ENCODE assay signal across 1 cellular context in genomic region chr1:153548722-153549695, GRCh38.
TF ChIP-seq lines count a peak whose summit lies in the region.

Gene S100A3 (minus strand): TSS chr1:153549258. CDS start chr1:153548485, 773 bp downstream.

TF ChIP-seq in HepG2, 621 proteins besides CTCF, POLR2A, EP300 and RAD21 (continued from another document):
- no peak for TF ChIP-seq ZNF691 (CRISPR knock-in tag; IDR thresholded peaks at IDR 0.05; ENCODE audit: borderline replicate concordance, low read depth)
- TF ChIP-seq PAX8 (CRISPR knock-in tag; IDR thresholded peaks at IDR 0.05; ENCODE audit: borderline replicate concordance): no peak
- peak; percentile 51 for TF ChIP-seq XRCC5 (optimal IDR thresholded peaks at IDR 0.05; ENCODE audit: low read length)
- no peak for TF ChIP-seq ZNF770 (CRISPR knock-in tag; IDR thresholded peaks at IDR 0.05)
- TF ChIP-seq ZNF768 (CRISPR knock-in tag; IDR thresholded peaks at IDR 0.05): peak; percentile 72
- TF ChIP-seq FOSL2 (CRISPR knock-in tag; IDR thresholded peaks at IDR 0.05): peak; percentile 52; the same call in 1 of the 2 replicates
- TF ChIP-seq ZNF646 (CRISPR knock-in tag; IDR thresholded peaks at IDR 0.05): no peak
- TF ChIP-seq HIC2 (CRISPR knock-in tag; IDR thresholded peaks at IDR 0.05; ENCODE audit: low read depth): 0 out of 2 replicates have a peak, but pooled peaks have one; percentile 24
